In the genomic region with DNA sequence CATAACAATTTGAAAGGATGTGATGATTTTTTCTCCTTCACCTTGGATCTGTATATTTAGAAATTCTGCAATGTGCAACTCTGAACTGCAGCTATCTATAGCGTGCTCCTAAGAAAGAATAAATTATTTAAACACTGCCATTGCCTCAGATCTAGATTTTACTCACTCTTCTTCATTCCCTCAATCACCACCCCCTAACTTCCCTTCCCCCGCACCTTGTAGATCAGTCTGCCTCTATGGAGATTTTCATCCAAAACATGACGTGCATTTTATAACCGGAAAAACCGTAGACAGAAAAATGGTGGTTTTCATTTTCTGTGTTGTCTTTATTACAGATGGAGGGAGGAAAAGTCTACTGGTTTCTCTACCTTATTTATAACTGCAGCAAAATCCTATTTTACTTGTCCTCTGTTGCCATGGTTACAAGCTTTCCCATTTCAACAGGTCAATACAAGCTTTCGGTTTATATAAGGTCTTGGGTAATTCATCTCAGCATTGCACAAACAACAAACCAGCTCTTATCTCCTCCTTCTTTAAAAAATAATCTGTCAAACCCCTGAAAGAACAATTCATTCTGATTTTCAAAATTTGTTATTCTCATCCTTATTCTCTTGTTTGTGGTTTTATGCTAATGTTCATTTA, we compare ENCODE assay signal across 20 cellular contexts.
DNase-seq lines count a peak whose midpoint lies in the region; ATAC-seq lines count a peak whose summit lies in the region.
"Had no signal": no experiment of that assay in that cellular context is flagged by ENCODE, and none has a peak within 500 bp of the region (broad histone marks: within the 10 kb centered on the region; RNA-seq: fewer than 3 reads in every experiment).

No MANE protein-coding gene starts in this region.

- ATAC-seq in GM18520 (IDR thresholded peaks at IDR 0.05; ENCODE audit: unreplicated experiment) (no peak), GM21576 (IDR thresholded peaks at IDR 0.05; ENCODE audit: unreplicated experiment) (no peak)
- ATAC-seq: activated naive CD4-positive, alpha-beta T cell treated with anti-CD3 and anti-CD28 coated beads, Interleukin-2, amount 50 U/mL, for 72 hours; natural killer cell had no signal

- peak; percentile 23 for DNase-seq in DMS53 (lab: John Stamatoyannopoulos, UW)
- no peak for DNase-seq in DMS53 treated with DMSO at 0.1 percent for 48 hours (lab: John Stamatoyannopoulos, UW; ENCODE audit: unreplicated experiment)
- DNase-seq in NOMO-1 treated with DMSO at 0.1 percent for 48 hours (lab: John Stamatoyannopoulos, UW; ENCODE audit: unreplicated experiment) = peak; percentile 84
- peak; percentile 15 for DNase-seq in pons (ENCODE audit: low spot score)
- no peak for DNase-seq in C1 segment of cervical spinal cord (lab: John Stamatoyannopoulos, UW)
- DNase-seq: 8988T; activated CD4-positive, alpha-beta T cell treated with anti-CD3 and anti-CD28 coated beads, Interleukin-2, amount 50 U/mL, for 4 hours; DMS79; KG1; kidney; natural killer cell; stimulated activated CD4-positive, alpha-beta T cell treated with anti-CD3 and anti-CD28 coated beads, Interleukin-15, amount 100 ng/mL, for 24 hours; stimulated activated naive CD4-positive, alpha-beta T cell treated with Interleukin-2 at 50 U/mL for 16 hours had no signal

- peak overlapping the region; percentile 35 for H3K27ac ChIP-seq in cingulate gyrus (ENCODE audit: low read depth, low read length)
- H3K27ac ChIP-seq: C4-2B, esophagus muscularis mucosa, HL-60 had no signal

Comparison
In these comparisons a context has a peak if more than half of its experiments do, and no peak if none do; other contexts are left out.
1. DNase-seq: peak in DMS53 (single experiment), NOMO-1 treated with DMSO at 0.1 percent for 48 hours (single experiment) and pons (single experiment); none in DMS53 treated with DMSO at 0.1 percent for 48 hours (single experiment) and C1 segment of cervical spinal cord (0 of 14).